In genomic region chr10:3837909-3838722, GRCh38 we compare ENCODE assay signal across 19 cellular contexts. TPM values are rescaled to one million over a fixed set of nuclear protein-coding genes. Genes with fewer than 3 reads are reported as not detected.
A peak's percentile ranks its signal among the peaks of the same experiment; 100 is the strongest.
DNase-seq lines count a peak whose midpoint lies in the region; ATAC-seq, FAIRE-seq and TF ChIP-seq lines count a peak whose summit lies in the region.
"Had no signal": no experiment of that assay in that cellular context is flagged by ENCODE, and none has a peak within 500 bp of the region (broad histone marks: within the 10 kb centered on the region; RNA-seq: fewer than 3 reads in every experiment).

No MANE protein-coding gene starts in this region.

- peak overlapping the region; percentile 62 for H3K27ac Mint-ChIP-seq in activated T-helper 17 cell treated with anti-CD3 and anti-CD28 coated beads, Interleukin-2, amount 50 U/mL, for 72 hours
- H3K27ac Mint-ChIP-seq in nephron progenitor cell, result peak overlapping the region; percentile 24

- no peaks in the 10 kb centered on the region for H3K36me3 Mint-ChIP-seq in activated T-helper 17 cell treated with anti-CD3 and anti-CD28 coated beads, Interleukin-2, amount 50 U/mL, for 72 hours (ENCODE audit: low read depth)
- H3K36me3 Mint-ChIP-seq in nephron progenitor cell (ENCODE audit: low read depth), result no peaks in the 10 kb centered on the region

- H3K27ac ChIP-seq in right cardiac atrium (ENCODE audit: low read length), result no peak overlapping the region
- H3K27ac ChIP-seq: C4-2B, GM23248, HL-60 had no signal

- DNase-seq in Right ventricle myocardium superior, result no peak
- no peak for DNase-seq in right cardiac atrium
- no peak for DNase-seq in GM12892 (ENCODE audit: insufficient read length)
- no peak for DNase-seq in nephron progenitor cell
- DNase-seq in A172 (ENCODE audit: low spot score), result no peak
- DNase-seq in OCI-M2 (lab: John Stamatoyannopoulos, UW; ENCODE audit: unreplicated experiment), result no peak
- DNase-seq: EL, HCEC 1CT, NCI-H1105 treated with DMSO at 0.1 percent for 48 hours, NCI-H1930, NCI-H2171, NCI-H446, NCI-H69 had no signal

- TF ChIP-seq POLR2A in GM12892 (IDR thresholded peaks at IDR 0.05; ENCODE audit: low read depth, low read length), result no peak

- peaks cover 28% of the 10 kb centered on the region for H3K4me1 Mint-ChIP-seq in activated T-helper 17 cell treated with anti-CD3 and anti-CD28 coated beads, Interleukin-2, amount 50 U/mL, for 72 hours
- H3K4me1 Mint-ChIP-seq in nephron progenitor cell, result peaks cover 9% of the 10 kb centered on the region

- FAIRE-seq in GM12892 (lab: Jason Lieb, UNC), result peak; percentile 67
- FAIRE-seq: HTR-8/SVneo had no signal

- no peak for TF ChIP-seq CTCF in nephron progenitor cell (IDR thresholded peaks at IDR 0.05)

- WGBS in right cardiac atrium, result 74% methylated on average over 11 of the region's 11 CpGs

- intact Hi-C loops in Right ventricle myocardium superior (cut with DNase I) (no loop called here), right cardiac atrium (cut with DNase I) (no loop called here)

- H3K27me3 ChIP-seq in right cardiac atrium (ENCODE audit: control insufficient read depth, insufficient read depth), result no peaks in the 10 kb centered on the region

- H3K4me1 ChIP-seq in right cardiac atrium (ENCODE audit: control insufficient read depth, insufficient read depth, low read length), result no peaks in the 10 kb centered on the region

- H3K4me3 ChIP-seq in right cardiac atrium (ENCODE audit: low read length), result no peak overlapping the region
- H3K4me3 ChIP-seq: GM23248 had no signal

- peak; percentile 54 for ATAC-seq in Right ventricle myocardium superior (ENCODE audit: poor library complexity)
- no peak for ATAC-seq in right cardiac atrium
- no peak for ATAC-seq in activated T-helper 17 cell treated with anti-CD3 and anti-CD28 coated beads, Interleukin-2, amount 50 U/mL, for 72 hours (replicated peaks)
- no peak for ATAC-seq in HG02973 (IDR thresholded peaks at IDR 0.05; ENCODE audit: unreplicated experiment)

- no peaks in the 10 kb centered on the region for H3K9me3 ChIP-seq in right cardiac atrium (ENCODE audit: control insufficient read depth, low read length)

- no peaks in the 10 kb centered on the region for H3K27me3 Mint-ChIP-seq in activated T-helper 17 cell treated with anti-CD3 and anti-CD28 coated beads, Interleukin-2, amount 50 U/mL, for 72 hours
- peaks cover 16% of the 10 kb centered on the region for H3K27me3 Mint-ChIP-seq in nephron progenitor cell (ENCODE audit: low read depth, poor library complexity)

- H3K4me3 Mint-ChIP-seq in activated T-helper 17 cell treated with anti-CD3 and anti-CD28 coated beads, Interleukin-2, amount 50 U/mL, for 72 hours, result peak overlapping the region; percentile 18
- no peak overlapping the region for H3K4me3 Mint-ChIP-seq in nephron progenitor cell

- H3K9me3 Mint-ChIP-seq in activated T-helper 17 cell treated with anti-CD3 and anti-CD28 coated beads, Interleukin-2, amount 50 U/mL, for 72 hours, result no peaks in the 10 kb centered on the region
- H3K9me3 Mint-ChIP-seq in nephron progenitor cell, result no peaks in the 10 kb centered on the region

RNA-seq across cellular contexts. Expression of gene KLF6, which starts 53.1 kb away (rescaled TPM):
- total RNA-seq in Right ventricle myocardium superior, result 60.2 TPM
- total RNA-seq in right cardiac atrium, result 10 to 100 TPM; 35.7 to 46.1 (median 39.9) TPM
- polyA plus RNA-seq in right cardiac atrium, result 27.2 TPM
- 43.8 TPM for polyA plus RNA-seq in GM12892 (2012; ENCODE audit: missing spikeins)
- 100 to 1,000 TPM; 163 to 201 TPM for total RNA-seq in activated T-helper 17 cell treated with anti-CD3 and anti-CD28 coated beads, Interleukin-2, amount 50 U/mL, for 72 hours
- total RNA-seq in A172 (2014; rRNA removed; shearing (Covaris generic)), result 20.3 and 20.4 TPM in 2 replicates
